ENCODE assay signal across 10 cellular contexts in genomic region chr5:163489055-163489744, GRCh38. TPM values are rescaled to one million over a fixed set of nuclear protein-coding genes. Genes with fewer than 3 reads are reported as not detected.
DNase-seq lines count a peak whose midpoint lies in the region; ATAC-seq and TF ChIP-seq lines count a peak whose summit lies in the region.
"Had no signal": no experiment of that assay in that cellular context is flagged by ENCODE, and none has a peak within 500 bp of the region (broad histone marks: within the 10 kb centered on the region; RNA-seq: fewer than 3 reads in every experiment).

No MANE protein-coding gene starts in this region.

- H3K36me3 ChIP-seq in uterus = no peaks in the 10 kb centered on the region

- peaks cover 15 to 51% of the 10 kb centered on the region in 2 donors for H3K36me3 Mint-ChIP-seq in activated naive CD4-positive, alpha-beta T cell treated with anti-CD3 and anti-CD28 coated beads, Interleukin-2, amount 50 U/mL, for 72 hours

- no peak for TF ChIP-seq POLR2A in uterus (IDR thresholded peaks at IDR 0.05)

- peak; percentile 12 for DNase-seq in activated naive CD4-positive, alpha-beta T cell treated with Interleukin-2 at 50 U/mL for 16 hours
- DNase-seq in activated naive CD4-positive, alpha-beta T cell treated with anti-CD3 and anti-CD28 coated beads, Interleukin-2, amount 50 U/mL, for 72 hours (ENCODE audit: low spot score in 2 of 2) = no peak
- peak; percentile 10 for DNase-seq in NCI-H69 (lab: John Stamatoyannopoulos, UW)
- DNase-seq in epithelial cell of esophagus (ENCODE audit: low read depth) = peak; percentile 63
- no peak for DNase-seq in retinal pigment epithelial cell (ENCODE audit: low read depth)
- DNase-seq in uterus = no peak
- DNase-seq in NCI-H2107 treated with DMSO at 0.1 percent for 48 hours (lab: John Stamatoyannopoulos, UW; ENCODE audit: unreplicated experiment) = no peak
- DNase-seq in NK-92 treated with Interleukin-12 subunit alpha and Interleukin-12 subunit beta, amount 100 ng/mL, for 24 hours (lab: John Stamatoyannopoulos, UW) = no peak
- DNase-seq: dorsolateral prefrontal cortex, NCI-H524 treated with DMSO at 0.1 percent for 48 hours had no signal

- no peak overlapping the region for H3K27ac Mint-ChIP-seq in activated naive CD4-positive, alpha-beta T cell treated with anti-CD3 and anti-CD28 coated beads, Interleukin-2, amount 50 U/mL, for 72 hours

- H3K9me3 Mint-ChIP-seq in activated naive CD4-positive, alpha-beta T cell treated with anti-CD3 and anti-CD28 coated beads, Interleukin-2, amount 50 U/mL, for 72 hours = no peaks in the 10 kb centered on the region

- TF ChIP-seq CTCF in epithelial cell of esophagus (IDR thresholded peaks at IDR 0.05; ENCODE audit: insufficient read depth, low read depth, low read length, missing control alignments) = peak; percentile 24
- TF ChIP-seq CTCF in retinal pigment epithelial cell (conservative IDR thresholded peaks at IDR 0.05; ENCODE audit: low read depth, low read length) = peak; percentile 9
- TF ChIP-seq CTCF in uterus (IDR thresholded peaks at IDR 0.05) = no peak

- intact Hi-C loops in uterus (cut with DNase I; ENCODE audit: low total_unique reads) = no loop called here

- H3K4me3 ChIP-seq in epithelial cell of esophagus (ENCODE audit: low read length) (no peak overlapping the region), retinal pigment epithelial cell (ENCODE audit: low read length) (no peak overlapping the region), uterus (no peak overlapping the region)
- H3K4me3 ChIP-seq: dorsolateral prefrontal cortex had no signal

- no peaks in the 10 kb centered on the region for H3K9me3 ChIP-seq in uterus

- no peaks in the 10 kb centered on the region for H3K4me1 ChIP-seq in uterus

- no peaks in the 10 kb centered on the region for H3K27me3 ChIP-seq in uterus
- H3K27me3 ChIP-seq: dorsolateral prefrontal cortex had no signal

- no peak for ATAC-seq in activated naive CD4-positive, alpha-beta T cell treated with anti-CD3 and anti-CD28 coated beads, Interleukin-2, amount 50 U/mL, for 72 hours

- H3K27ac ChIP-seq in uterus = no peak overlapping the region
- H3K27ac ChIP-seq: dorsolateral prefrontal cortex had no signal

RNA-seq across cellular contexts. Expression of gene MAT2B, which starts 16.2 kb away (rescaled TPM):
- 10 to 100 TPM; 80.9 to 97.6 TPM for total RNA-seq in activated naive CD4-positive, alpha-beta T cell treated with anti-CD3 and anti-CD28 coated beads, Interleukin-2, amount 50 U/mL, for 72 hours
- 10 to 100 TPM; 40.0 to 93.1 (median 63.2) TPM for total RNA-seq in uterus

RNA-seq across cellular contexts. Expression of gene HMMR, which starts 28.8 kb away (rescaled TPM):
- total RNA-seq in activated naive CD4-positive, alpha-beta T cell treated with anti-CD3 and anti-CD28 coated beads, Interleukin-2, amount 50 U/mL, for 72 hours = 100 to 1,000 TPM in 1 of 2 donors, 10 to 100 TPM in 1; 76.9 to 119 TPM
- total RNA-seq in uterus = 10 to 100 TPM in 1 of 4 donors, not detected in 3; 13.8 TPM

RNA-seq across cellular contexts. Expression of gene NUDCD2, which starts 29.3 kb away (rescaled TPM):
- total RNA-seq in activated naive CD4-positive, alpha-beta T cell treated with anti-CD3 and anti-CD28 coated beads, Interleukin-2, amount 50 U/mL, for 72 hours = 10 to 100 TPM; 60.5 to 63.0 TPM
- total RNA-seq in uterus = 10 to 100 TPM in 2 of 4 donors, 1 to 10 TPM in 2; 7.6 to 24.8 (median 9.8) TPM

RNA-seq across cellular contexts. Expression of gene CCNG1, which starts 51.8 kb away (rescaled TPM):
- total RNA-seq in activated naive CD4-positive, alpha-beta T cell treated with anti-CD3 and anti-CD28 coated beads, Interleukin-2, amount 50 U/mL, for 72 hours = 100 to 1,000 TPM; 132 to 326 TPM
- 100 to 1,000 TPM in 3 of 4 donors, 10 to 100 TPM in 1; 83.5 to 210 (median 141) TPM for total RNA-seq in uterus

Comparison
In these comparisons a context has a peak if more than half of its experiments do, and no peak if none do; other contexts are left out.
1. DNase-seq: peak in activated naive CD4-positive, alpha-beta T cell treated with Interleukin-2 at 50 U/mL for 16 hours (single experiment), NCI-H69 (single experiment) and epithelial cell of esophagus (single experiment); none in activated naive CD4-positive, alpha-beta T cell treated with anti-CD3 and anti-CD28 coated beads, Interleukin-2, amount 50 U/mL, for 72 hours (0 of 2), retinal pigment epithelial cell (single experiment), uterus (0 of 2), NCI-H2107 treated with DMSO at 0.1 percent for 48 hours (single experiment) and NK-92 treated with Interleukin-12 subunit alpha and Interleukin-12 subunit beta, amount 100 ng/mL, for 24 hours (single experiment).
2. CTCF ChIP-seq: peak in epithelial cell of esophagus (single experiment) and retinal pigment epithelial cell (single experiment); none in uterus (0 of 4).
3. RNA of gene HMMR, which starts 28.8 kb away (total RNA-seq): 76.9 to 119 TPM in activated naive CD4-positive, alpha-beta T cell treated with anti-CD3 and anti-CD28 coated beads, Interleukin-2, amount 50 U/mL, for 72 hours; 13.8 TPM in uterus; every median in the first group is over 4 times any median in the second.